9 cellular contexts compared by ENCODE assay signal in the genomic region with DNA sequence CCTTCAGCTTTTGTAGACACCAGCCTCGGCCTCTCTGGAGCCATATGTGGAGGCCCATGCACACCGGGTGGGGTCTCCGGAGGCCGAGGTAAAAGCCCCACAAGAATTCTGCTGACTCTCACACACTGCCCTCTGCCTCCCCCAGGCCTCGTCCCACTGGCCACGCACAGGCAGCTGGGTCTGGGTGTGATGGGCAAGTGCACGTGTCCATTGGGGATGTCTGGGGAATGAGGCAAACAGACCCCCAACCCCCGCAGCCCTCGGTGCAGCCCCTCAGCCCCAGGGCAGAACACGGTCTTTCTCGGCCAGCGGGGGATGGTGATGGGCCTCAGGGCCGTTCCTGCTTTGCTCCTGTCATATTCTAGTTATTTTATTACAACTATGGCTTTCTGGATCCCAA. TPM values are rescaled to one million over a fixed set of nuclear protein-coding genes. Genes with fewer than 3 reads are reported as not detected.
"Had no signal": no experiment of that assay in that cellular context is flagged by ENCODE, and none has a peak within 500 bp of the region (broad histone marks: within the 10 kb centered on the region; RNA-seq: fewer than 3 reads in every experiment).

No MANE protein-coding gene starts in this region.

- H3K4me3 ChIP-seq: GM23248, GM23338, HAP-1 had no signal

- H3K4me2 ChIP-seq: GM23338 had no signal

- DNase-seq: GM23248, GOT3, H7, H9, HCEC 1CT, HFFc6 had no signal

- H3K9ac ChIP-seq: GM23248 had no signal

- H3K36me3 ChIP-seq: HAP-1 had no signal

- H3K4me1 ChIP-seq: HAP-1 had no signal

- H3K9me3 ChIP-seq: HAP-1 had no signal

- ATAC-seq: GM23338, HCT116 had no signal

- H3K27ac ChIP-seq: GM23248 had no signal

RNA-seq across cellular contexts. Expression of gene GATA5, which starts 44.0 kb away (rescaled TPM):
- total RNA-seq: GM23248, HFFc6 had no signal
- polyA plus RNA-seq: GM23248 had no signal
